ENCODE assay signal across 22 cellular contexts in genomic region chr15:83998486-83998885, GRCh38.
DNase-seq lines count a peak whose midpoint lies in the region; ATAC-seq, FAIRE-seq and TF ChIP-seq lines count a peak whose summit lies in the region.
"Had no signal": no experiment of that assay in that cellular context is flagged by ENCODE, and none has a peak within 500 bp of the region (broad histone marks: within the 10 kb centered on the region; RNA-seq: fewer than 3 reads in every experiment).

No MANE protein-coding gene starts in this region.

- H3K36me3 ChIP-seq in osteoblast (ENCODE audit: insufficient read depth, low read length): no peaks in the 10 kb centered on the region

- H3K79me2 ChIP-seq in osteoblast (ENCODE audit: insufficient read depth, low read length): no peaks in the 10 kb centered on the region

- H3K4me1 ChIP-seq in osteoblast (ENCODE audit: insufficient read depth, low read length): no peaks in the 10 kb centered on the region

- DNase-seq in RCC 7860 (ENCODE audit: low spot score): peak; percentile 26
- DNase-seq in epithelial cell of prostate (ENCODE audit: low read depth, low spot score): no peak
- peak; percentile 29 for DNase-seq in osteoblast (ENCODE audit: insufficient read length, low spot score, missing footprints)
- DNase-seq in AG08395 (ENCODE audit: low spot score): no peak
- DNase-seq in stimulated activated CD4-positive, alpha-beta T cell treated with anti-CD3 and anti-CD28 coated beads, Interleukin-4, amount 100 ng/mL, for 4 hours: no peak
- DNase-seq: CD8-positive, alpha-beta memory T cell; DMS79 treated with DMSO at 0.1 percent for 48 hours; GF-D8; H7; IMR-90; KG1; NCI-H1048; NCI-H1417; NCI-H1694; NCI-H2029 treated with DMSO at 0.1 percent for 48 hours; NCI-H446 treated with DMSO at 0.1 percent for 48 hours; NCI-H526 treated with DMSO at 0.1 percent for 48 hours; SHP77 treated with DMSO at 0.1 percent for 48 hours had no signal

- H3K4me2 ChIP-seq in osteoblast (ENCODE audit: insufficient read depth, low read length): no peak overlapping the region

- H2AFZ ChIP-seq in osteoblast (ENCODE audit: low read length): no peak overlapping the region

- H4K20me1 ChIP-seq in osteoblast (ENCODE audit: insufficient read depth, low read length): no peaks in the 10 kb centered on the region

- TF ChIP-seq CTCF in osteoblast (IDR thresholded peaks at IDR 0.05; ENCODE audit: extremely low read depth, low read depth, low read length): no peak

- no peak overlapping the region for H3K4me3 ChIP-seq in osteoblast (ENCODE audit: insufficient read depth, low read length)

- H3K27ac ChIP-seq in epithelial cell of prostate (peak overlapping the region; percentile 37), osteoblast (ENCODE audit: low read depth, low read length) (no peak overlapping the region)
- H3K27ac ChIP-seq: RWPE1 had no signal

- no peaks in the 10 kb centered on the region for H3K27me3 ChIP-seq in osteoblast (ENCODE audit: insufficient read depth, low read length)

- no peaks in the 10 kb centered on the region for H3K9me3 ChIP-seq in osteoblast (ENCODE audit: low read depth, low read length)

- no peak for ATAC-seq in HG03469 (IDR thresholded peaks at IDR 0.05; ENCODE audit: unreplicated experiment)
- ATAC-seq in HG02763 (IDR thresholded peaks at IDR 0.05; ENCODE audit: unreplicated experiment): no peak

- peak; percentile 25 for FAIRE-seq in RCC 7860 (lab: Jason Lieb, UNC)
- FAIRE-seq: GM12891 had no signal

Comparison
In these comparisons a context has a peak if more than half of its experiments do, and no peak if none do; other contexts are left out.
1. DNase-seq: peak in RCC 7860 (single experiment) and osteoblast (single experiment); none in epithelial cell of prostate (single experiment), AG08395 (single experiment) and stimulated activated CD4-positive, alpha-beta T cell treated with anti-CD3 and anti-CD28 coated beads, Interleukin-4, amount 100 ng/mL, for 4 hours (0 of 2).